13 cellular contexts compared by ENCODE assay signal in genomic region chr5:96709152-96709821, GRCh38. TPM values are rescaled to one million over a fixed set of nuclear protein-coding genes. Genes with fewer than 3 reads are reported as not detected.
DNase-seq lines count a peak whose midpoint lies in the region; ATAC-seq, FAIRE-seq and TF ChIP-seq lines count a peak whose summit lies in the region.
"Had no signal": no experiment of that assay in that cellular context is flagged by ENCODE, and none has a peak within 500 bp of the region (broad histone marks: within the 10 kb centered on the region; RNA-seq: fewer than 3 reads in every experiment).

No MANE protein-coding gene starts in this region.

- no peaks in the 10 kb centered on the region for H3K9me1 ChIP-seq in keratinocyte (ENCODE audit: control insufficient read depth, extremely low read depth, insufficient read depth, low read length)

- TF ChIP-seq RAD21 in A549 (conservative IDR thresholded peaks at IDR 0.05 in 1 of 2, IDR thresholded peaks at IDR 0.05 in 1 of 2): no peak

- H3K4me1 ChIP-seq in A549 (peaks cover 18% of the 10 kb centered on the region), keratinocyte (ENCODE audit: control insufficient read depth, extremely low read depth, insufficient read depth, low read length) (peaks cover 52% of the 10 kb centered on the region)

- peaks cover 91% of the 10 kb centered on the region for H3K79me2 ChIP-seq in keratinocyte (ENCODE audit: control insufficient read depth, insufficient read depth, low read length)

- no peak for TF ChIP-seq POLR2A in A549 (IDR thresholded peaks at IDR 0.05; ENCODE audit: low read length)

- H3K27me3 ChIP-seq in MG63 (no peaks in the 10 kb centered on the region), keratinocyte (ENCODE audit: control insufficient read depth, extremely low read depth, insufficient read depth, low read length) (no peaks in the 10 kb centered on the region)
- H3K27me3 ChIP-seq: thyroid gland had no signal

- H3K36me3 Mint-ChIP-seq in WTC11: no peaks in the 10 kb centered on the region
- peaks cover 18% of the 10 kb centered on the region for H3K36me3 Mint-ChIP-seq in activated CD8-positive, alpha-beta memory T cell treated with anti-CD3 and anti-CD28 coated beads, Interleukin-2, amount 10 ng/mL, durations not matched to agents 7 days and 5 days

- no peak overlapping the region for H3K4me3 Mint-ChIP-seq in WTC11
- H3K4me3 Mint-ChIP-seq in activated CD8-positive, alpha-beta memory T cell treated with anti-CD3 and anti-CD28 coated beads, Interleukin-2, amount 10 ng/mL, durations not matched to agents 7 days and 5 days: no peak overlapping the region
- H3K4me3 Mint-ChIP-seq: nephron had no signal

- no peak overlapping the region for H3K4me3 ChIP-seq in A549
- H3K4me3 ChIP-seq in MG63: no peak overlapping the region
- H3K4me3 ChIP-seq in choroid plexus epithelial cell (ENCODE audit: low read depth, low read length): no peak overlapping the region
- peak overlapping the region in 2 of 3 experiments; percentile 11 to 41 for H3K4me3 ChIP-seq in keratinocyte (ENCODE audit: control insufficient read depth in 2 of 3, extremely low read depth in 1 of 3, insufficient read depth in 2 of 3, low read depth in 1 of 3, low read length in 3 of 3)
- H3K4me3 ChIP-seq: thyroid gland had no signal

- ATAC-seq in A549 (peak in 1 of 2 experiments; percentile 66; a peak in 2 of 6 replicates), GM19328 (IDR thresholded peaks at IDR 0.05; ENCODE audit: unreplicated experiment) (no peak), WTC11 (no peak)
- no peak for ATAC-seq in activated CD8-positive, alpha-beta memory T cell treated with anti-CD3 and anti-CD28 coated beads, Interleukin-2, amount 10 ng/mL, durations not matched to agents 7 days and 5 days

- H3K4me2 ChIP-seq in A549 (peak overlapping the region; percentile 8; the same call in 1 of the 3 replicates), keratinocyte (ENCODE audit: control insufficient read depth, extremely low read depth, insufficient read depth, low read depth, low read length) (peak overlapping the region; percentile 72)

- no peaks in the 10 kb centered on the region for H3K9me3 ChIP-seq in A549
- no peaks in the 10 kb centered on the region for H3K9me3 ChIP-seq in MG63
- H3K9me3 ChIP-seq in keratinocyte (ENCODE audit: control insufficient read depth, low read depth, low read length): no peaks in the 10 kb centered on the region
- H3K9me3 ChIP-seq: thyroid gland had no signal

- H3K9me3 Mint-ChIP-seq in WTC11: no peaks in the 10 kb centered on the region
- no peaks in the 10 kb centered on the region for H3K9me3 Mint-ChIP-seq in activated CD8-positive, alpha-beta memory T cell treated with anti-CD3 and anti-CD28 coated beads, Interleukin-2, amount 10 ng/mL, durations not matched to agents 7 days and 5 days (ENCODE audit: low read depth)
- H3K9me3 Mint-ChIP-seq: nephron had no signal

- TF ChIP-seq CTCF in A549 (IDR thresholded peaks at IDR 0.05) (no peak), choroid plexus epithelial cell (conservative IDR thresholded peaks at IDR 0.05; ENCODE audit: low read depth, low read length) (no peak), keratinocyte (optimal IDR thresholded peaks at IDR 0.05 in 1 of 3, IDR thresholded peaks at IDR 0.05 in 1 of 3, conservative IDR thresholded peaks at IDR 0.05 in 1 of 3; ENCODE audit: extremely low read depth in 1 of 3, insufficient read depth in 2 of 3, low read length in 3 of 3) (no peak), WTC11 (IDR thresholded peaks at IDR 0.05) (no peak)

- FAIRE-seq in A549 (lab: Jason Lieb, UNC) (no peak), keratinocyte (lab: Jason Lieb, UNC) (peak; percentile 93)

- no peak overlapping the region for H3K27ac Mint-ChIP-seq in WTC11
- H3K27ac Mint-ChIP-seq in activated CD8-positive, alpha-beta memory T cell treated with anti-CD3 and anti-CD28 coated beads, Interleukin-2, amount 10 ng/mL, durations not matched to agents 7 days and 5 days: no peak overlapping the region
- H3K27ac Mint-ChIP-seq: nephron had no signal

- peaks cover under 1% of the 10 kb centered on the region; the same call in 1 of the 2 replicates for H3K27me3 Mint-ChIP-seq in WTC11 (ENCODE audit: low read depth)
- H3K27me3 Mint-ChIP-seq in activated CD8-positive, alpha-beta memory T cell treated with anti-CD3 and anti-CD28 coated beads, Interleukin-2, amount 10 ng/mL, durations not matched to agents 7 days and 5 days: no peaks in the 10 kb centered on the region

- POLR2A ChIA-PET in A549 (lab: Yijun Ruan, JAX) (no interaction called here), WTC11 (lab: Charles Lee) (no interaction called here)

- H2AFZ ChIP-seq in keratinocyte (ENCODE audit: control insufficient read depth, low read length): no peak overlapping the region

- no peak for DNase-seq in A549 (ENCODE audit: low read depth in 1 of 2, low spot score in 1 of 2)
- DNase-seq in MG63: peak; percentile 77
- peak; percentile 72 for DNase-seq in choroid plexus epithelial cell (ENCODE audit: low read depth)
- no peak for DNase-seq in keratinocyte (ENCODE audit: low read depth, low spot score)
- no peak for DNase-seq in DMS114 treated with DMSO at 0.1 percent for 48 hours (lab: John Stamatoyannopoulos, UW; ENCODE audit: unreplicated experiment)
- no peak for DNase-seq in WTC11 (ENCODE audit: low spot score)
- no peak for DNase-seq in activated CD8-positive, alpha-beta memory T cell treated with anti-CD3 and anti-CD28 coated beads, Interleukin-2, amount 10 ng/mL, durations not matched to agents 7 days and 5 days
- DNase-seq: AML-193; anterior cingulate cortex; stimulated activated CD4-positive, alpha-beta T cell treated with anti-CD3 and anti-CD28 coated beads, Interleukin-4, amount 100 ng/mL, for 4 hours had no signal

- 40% methylated on average over 3 of the region's 3 CpGs for WGBS in A549 (ENCODE audit: missing lambda C conversion rate)

- H3K27ac ChIP-seq in A549: no peak overlapping the region
- peak overlapping the region; percentile 84 for H3K27ac ChIP-seq in keratinocyte (ENCODE audit: control insufficient read depth, insufficient read depth, low read length)

- H3K9ac ChIP-seq in keratinocyte (ENCODE audit: control insufficient read depth, extremely low read depth, insufficient read depth, low read length): peak overlapping the region; percentile 57

- CTCF ChIA-PET in A549 (lab: Yijun Ruan, JAX): interaction anchor here (0.9 to 1.3 kb wide), 2 partner anchors 93 to 364 kb away, joined by 4 to 5 read pairs; no protein-coding TSS in a partner anchor
- CTCF ChIA-PET in WTC11 (lab: Charles Lee): no interaction called here
- CTCF ChIA-PET in activated CD8-positive, alpha-beta memory T cell treated with anti-CD3 and anti-CD28 coated beads, Interleukin-2, amount 10 ng/mL, durations not matched to agents 7 days and 5 days (lab: Charles Lee): no interaction called here

- no peak for TF ChIP-seq EP300 in A549 (IDR thresholded peaks at IDR 0.05)

- H4K20me1 ChIP-seq in keratinocyte (ENCODE audit: control insufficient read depth, extremely low read depth, insufficient read depth, low read length): no peaks in the 10 kb centered on the region

- dilution Hi-C loops in keratinocyte (cut with MboI; ENCODE audit: extremely low pct_ligation_motif_present, low sequenced_read_pairs): no loop called here

- H3K36me3 ChIP-seq in MG63 (no peaks in the 10 kb centered on the region; the same call in 1 of the 2 replicates), keratinocyte (ENCODE audit: control insufficient read depth in 2 of 2, extremely low read depth in 1 of 2, insufficient read depth in 2 of 2, low read length in 2 of 2) (peaks cover 6 to 7% of the 10 kb centered on the region in 2 experiments)
- H3K36me3 ChIP-seq: thyroid gland had no signal

- H3K4me1 Mint-ChIP-seq in WTC11: no peaks in the 10 kb centered on the region
- H3K4me1 Mint-ChIP-seq in activated CD8-positive, alpha-beta memory T cell treated with anti-CD3 and anti-CD28 coated beads, Interleukin-2, amount 10 ng/mL, durations not matched to agents 7 days and 5 days: peaks cover 11% of the 10 kb centered on the region

TF ChIP-seq in A549, 52 proteins besides CTCF, POLR2A, EP300 and RAD21:
- no peak for TF ChIP-seq FOSB (CRISPR knock-in tag; IDR thresholded peaks at IDR 0.05)

TF ChIP-seq in WTC11, 78 proteins besides CTCF, POLR2A, EP300 and RAD21 (continues in another document):
- no peak for TF ChIP-seq HMGA2 (CRISPR knock-in tag; IDR thresholded peaks at IDR 0.05)

RNA-seq across cellular contexts. Expression of gene CAST, which starts 47.1 kb away (rescaled TPM):
- polyA plus RNA-seq in A549 (2011; rRNA removed) (223 and 257 TPM in 2 replicates), A549 (2017; fragmentation: RNase III; extraction: RNeasy Plus Mini Kit Qiagen cat#74134 plus additional on column Dnase treatment) (150 to 172 TPM (median 163 TPM) in 3 replicates), keratinocyte (148 to 343 TPM (median 238 TPM) in 3 replicates)
- 48.9 and 52.6 TPM in 2 replicates for polyA plus RNA-seq in A549 (2012; cell fraction: cytosol; rRNA removed)
- 39.1 and 51.1 TPM in 2 replicates for polyA plus RNA-seq in A549 (2012; cell fraction: nucleus; rRNA removed)
- 111 and 112 TPM in 2 replicates for polyA minus RNA-seq in A549 (2011; rRNA and poly(A)+ RNA removed)
- total RNA-seq in MG63 (2014; rRNA removed; shearing (Covaris generic); ENCODE audit: low replicate concordance): 136 and 150 TPM in 2 replicates
- polyA plus RNA-seq in keratinocyte (2011; ENCODE audit: low read depth): 1,030 TPM
- polyA plus RNA-seq in keratinocyte (2011; cell fraction: cytosol; rRNA removed): 209 and 268 TPM in 2 replicates
- polyA plus RNA-seq in keratinocyte (2011; cell fraction: nucleus; rRNA removed): 383 and 505 TPM in 2 replicates
- polyA plus RNA-seq in keratinocyte (2012; ENCODE audit: low replicate concordance): 252 and 292 TPM in 2 replicates
- 62.9 to 205 TPM (median 111 TPM) in 3 replicates for polyA minus RNA-seq in keratinocyte
- polyA minus RNA-seq in keratinocyte (2011; cell fraction: cytosol; rRNA and poly(A)+ RNA removed): 227 TPM
- polyA minus RNA-seq in keratinocyte (2011; cell fraction: nucleus; rRNA and poly(A)+ RNA removed): 331 and 508 TPM in 2 replicates
- 38.9 to 45.9 TPM (median 40.0 TPM) in 3 replicates for total RNA-seq in WTC11 (2021)
- 100 to 1,000 TPM; 149 to 173 TPM for total RNA-seq in activated CD8-positive, alpha-beta memory T cell treated with anti-CD3 and anti-CD28 coated beads, Interleukin-2, amount 10 ng/mL, durations not matched to agents 7 days and 5 days

Comparison
In these comparisons a context has a peak if more than half of its experiments do, and no peak if none do; other contexts are left out.
1. DNase-seq: peak in MG63 (single experiment) and choroid plexus epithelial cell (single experiment); none in A549 (0 of 2), keratinocyte (single experiment), DMS114 treated with DMSO at 0.1 percent for 48 hours (single experiment), WTC11 (single experiment) and activated CD8-positive, alpha-beta memory T cell treated with anti-CD3 and anti-CD28 coated beads, Interleukin-2, amount 10 ng/mL, durations not matched to agents 7 days and 5 days (single experiment).
2. H3K4me3 ChIP-seq: peak in keratinocyte (2 of 3); none in A549 (single experiment), MG63 (single experiment) and choroid plexus epithelial cell (single experiment).